Comparison of ENCODE assay signal across 13 cellular contexts in the genomic region with DNA sequence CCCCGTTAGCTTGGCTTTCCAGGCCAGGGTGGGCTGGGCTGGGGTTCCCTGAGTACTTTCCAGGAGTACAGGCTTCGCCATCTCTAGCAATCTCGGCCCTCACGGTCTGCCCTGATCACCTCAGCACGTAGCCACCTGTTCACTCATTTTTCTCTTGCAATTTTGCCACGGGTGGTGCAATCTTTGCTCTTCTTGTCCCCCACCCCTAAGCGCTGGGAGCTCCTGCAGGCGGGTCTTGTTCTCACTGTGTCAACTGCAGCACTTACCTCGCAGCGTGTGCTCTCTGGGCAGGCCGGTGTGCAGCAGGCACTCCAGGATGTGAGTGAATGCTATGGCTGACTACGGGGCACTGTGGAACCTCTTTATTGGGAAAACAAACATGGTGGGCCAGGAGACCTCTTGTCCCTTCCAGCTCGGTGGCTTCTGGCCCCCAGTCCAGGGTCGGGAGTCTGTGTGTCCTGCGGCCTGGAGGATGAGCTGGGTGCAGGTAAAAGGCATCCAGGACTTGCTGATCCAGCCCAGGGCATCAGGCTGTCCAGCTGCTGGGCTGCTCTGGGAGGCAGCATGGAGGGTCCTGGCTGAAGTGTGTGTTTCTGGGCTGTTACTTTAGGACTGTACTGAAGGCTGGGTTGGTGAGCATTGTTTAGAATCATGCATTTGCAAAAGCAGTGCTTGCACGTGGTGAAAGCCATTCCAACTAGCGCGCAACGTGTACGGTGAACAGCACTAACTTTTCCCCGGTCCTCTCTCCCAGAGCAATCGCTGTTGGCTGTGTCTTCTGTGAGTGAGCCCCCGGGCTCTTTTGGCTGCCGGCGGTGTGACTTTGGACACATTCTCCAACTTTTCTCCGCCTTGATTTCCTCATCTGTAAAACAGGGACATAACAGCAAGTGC. TPM values are rescaled to one million over a fixed set of nuclear protein-coding genes. Genes with fewer than 3 reads are reported as not detected.
DNase-seq lines count a peak whose midpoint lies in the region; ATAC-seq, FAIRE-seq and TF ChIP-seq lines count a peak whose summit lies in the region.
"Had no signal": no experiment of that assay in that cellular context is flagged by ENCODE, and none has a peak within 500 bp of the region (broad histone marks: within the 10 kb centered on the region; RNA-seq: fewer than 3 reads in every experiment).

No MANE protein-coding gene starts in this region.

- no peak overlapping the region for H3K4me3 ChIP-seq in kidney (ENCODE audit: low read length in 2 of 2)
- no peak overlapping the region for H3K4me3 ChIP-seq in transverse colon
- H3K4me3 ChIP-seq: upper lobe of right lung had no signal

- H3K27ac ChIP-seq in kidney (ENCODE audit: low read depth in 2 of 2, low read length in 2 of 2) (no peak overlapping the region), transverse colon (peak overlapping the region in 3 of 4 donors; percentile 93 to 95 (median 94))
- H3K27ac ChIP-seq: upper lobe of right lung had no signal

- no peaks in the 10 kb centered on the region for H3K36me3 Mint-ChIP-seq in activated naive CD4-positive, alpha-beta T cell treated with anti-CD3 and anti-CD28 coated beads for 36 hours (ENCODE audit: low read depth)
- H3K36me3 Mint-ChIP-seq in activated CD8-positive, alpha-beta T cell treated with anti-CD3 and anti-CD28 coated beads, Interleukin-2, amount 10 ng/mL, durations not matched to agents 7 days and 5 days (ENCODE audit: low read depth): no peaks in the 10 kb centered on the region

- no peak overlapping the region for H3K27ac Mint-ChIP-seq in activated naive CD4-positive, alpha-beta T cell treated with anti-CD3 and anti-CD28 coated beads for 36 hours
- H3K27ac Mint-ChIP-seq in activated CD8-positive, alpha-beta T cell treated with anti-CD3 and anti-CD28 coated beads, Interleukin-2, amount 10 ng/mL, durations not matched to agents 7 days and 5 days: no peak overlapping the region
- H3K27ac Mint-ChIP-seq: activated CD4-positive, alpha-beta T cell treated with anti-CD3 and anti-CD28 coated beads, Interleukin-2, amount 10 ng/mL, durations not matched to agents 24 days and 14 days had no signal

- H3K9me3 ChIP-seq in kidney (ENCODE audit: control insufficient read depth in 1 of 2, low read length in 2 of 2): no peaks in the 10 kb centered on the region
- H3K9me3 ChIP-seq in transverse colon: no peaks in the 10 kb centered on the region
- H3K9me3 ChIP-seq: upper lobe of right lung had no signal

- no peaks in the 10 kb centered on the region for H3K27me3 Mint-ChIP-seq in activated naive CD4-positive, alpha-beta T cell treated with anti-CD3 and anti-CD28 coated beads for 36 hours (ENCODE audit: low read depth)
- H3K27me3 Mint-ChIP-seq in activated CD8-positive, alpha-beta T cell treated with anti-CD3 and anti-CD28 coated beads, Interleukin-2, amount 10 ng/mL, durations not matched to agents 7 days and 5 days (ENCODE audit: low read depth): no peaks in the 10 kb centered on the region
- H3K27me3 Mint-ChIP-seq: activated CD4-positive, alpha-beta T cell treated with anti-CD3 and anti-CD28 coated beads, Interleukin-2, amount 10 ng/mL, durations not matched to agents 24 days and 14 days had no signal

- no peak for TF ChIP-seq EP300 in transverse colon (IDR thresholded peaks at IDR 0.05; ENCODE audit: low read depth)

- TF ChIP-seq POLR2A in transverse colon (IDR thresholded peaks at IDR 0.05): no peak

- H3K4me1 ChIP-seq in kidney (ENCODE audit: control insufficient read depth in 1 of 2, insufficient read depth in 1 of 2, low read depth in 1 of 2, low read length in 2 of 2) (peaks cover 3 to 13% of the 10 kb centered on the region in 2 donors), transverse colon (peaks cover 9 to 22% (median 15%) of the 10 kb centered on the region in 4 donors)

- in situ Hi-C loops in transverse colon (cut with MboI; ENCODE audit: low pct_ligation_motif_present in 1 of 4, low pct_unique_long_range_greater_than_20kb in 1 of 4, low sequenced_read_pairs in 3 of 4): no loop called here

- H3K27me3 ChIP-seq in transverse colon: no peaks in the 10 kb centered on the region
- H3K27me3 ChIP-seq: upper lobe of right lung had no signal

- no peak for FAIRE-seq in kidney (lab: Jason Lieb, UNC)

- no peak for ATAC-seq in activated CD8-positive, alpha-beta T cell treated with anti-CD3 and anti-CD28 coated beads, Interleukin-2, amount 10 ng/mL, durations not matched to agents 7 days and 5 days
- ATAC-seq in HG03521 (IDR thresholded peaks at IDR 0.05; ENCODE audit: unreplicated experiment): no peak
- ATAC-seq: upper lobe of right lung had no signal

- CTCF ChIA-PET in activated naive CD4-positive, alpha-beta T cell treated with anti-CD3 and anti-CD28 coated beads for 36 hours (lab: Charles Lee): no interaction called here
- CTCF ChIA-PET in activated CD8-positive, alpha-beta T cell treated with anti-CD3 and anti-CD28 coated beads, Interleukin-2, amount 10 ng/mL, durations not matched to agents 7 days and 5 days (lab: Charles Lee): no interaction called here

- 80% methylated on average over 26 of the region's 26 CpGs; no CpG with 5 or more reads in 1 of the 2 donors for WGBS in transverse colon (ENCODE audit: low coverage in 1 of 2), 2 donors

- TF ChIP-seq CTCF in kidney (IDR thresholded peaks at IDR 0.05; ENCODE audit: borderline replicate concordance, extremely low read depth, insufficient read depth) (no peak), transverse colon (IDR thresholded peaks at IDR 0.05) (no peak)

- no peak for DNase-seq in activated naive CD4-positive, alpha-beta T cell treated with anti-CD3 and anti-CD28 coated beads for 36 hours
- no peak for DNase-seq in activated naive CD4-positive, alpha-beta T cell treated with Interleukin-2 at 50 U/mL for 16 hours
- DNase-seq in activated CD8-positive, alpha-beta T cell treated with anti-CD3 and anti-CD28 coated beads, Interleukin-2, amount 10 ng/mL, durations not matched to agents 7 days and 5 days: no peak
- DNase-seq in kidney (peak; percentile 64), transverse colon (no peak), ecto neural progenitor cell (ENCODE audit: low spot score) (no peak), COR-L47 (lab: John Stamatoyannopoulos, UW) (no peak)
- DNase-seq: activated CD4-positive, alpha-beta T cell treated with anti-CD3 and anti-CD28 coated beads, Interleukin-2, amount 10 ng/mL, durations not matched to agents 24 days and 14 days; activated effector memory CD4-positive, alpha-beta T cell treated with Interleukin-2 at 50 U/mL for 16 hours; DMS79; NCI-H1930; upper lobe of right lung had no signal

- H3K4me3 Mint-ChIP-seq in activated naive CD4-positive, alpha-beta T cell treated with anti-CD3 and anti-CD28 coated beads for 36 hours: peak overlapping the region; percentile 21
- peak overlapping the region; percentile 38 for H3K4me3 Mint-ChIP-seq in activated CD8-positive, alpha-beta T cell treated with anti-CD3 and anti-CD28 coated beads, Interleukin-2, amount 10 ng/mL, durations not matched to agents 7 days and 5 days

- H3K36me3 ChIP-seq in kidney (ENCODE audit: control insufficient read depth in 1 of 2, insufficient read depth in 2 of 2, low read length in 2 of 2) (peaks cover 0 to 2% of the 10 kb centered on the region in 2 donors), transverse colon (no peaks in the 10 kb centered on the region)
- H3K36me3 ChIP-seq: upper lobe of right lung had no signal

- peaks cover 1% of the 10 kb centered on the region for H3K9me3 Mint-ChIP-seq in activated naive CD4-positive, alpha-beta T cell treated with anti-CD3 and anti-CD28 coated beads for 36 hours
- H3K9me3 Mint-ChIP-seq in activated CD8-positive, alpha-beta T cell treated with anti-CD3 and anti-CD28 coated beads, Interleukin-2, amount 10 ng/mL, durations not matched to agents 7 days and 5 days (ENCODE audit: insufficient read depth): no peaks in the 10 kb centered on the region
- H3K9me3 Mint-ChIP-seq: activated CD4-positive, alpha-beta T cell treated with anti-CD3 and anti-CD28 coated beads, Interleukin-2, amount 10 ng/mL, durations not matched to agents 24 days and 14 days had no signal

- H3K4me1 Mint-ChIP-seq in activated naive CD4-positive, alpha-beta T cell treated with anti-CD3 and anti-CD28 coated beads for 36 hours (ENCODE audit: low read depth): peaks cover 12% of the 10 kb centered on the region
- peaks cover 17% of the 10 kb centered on the region for H3K4me1 Mint-ChIP-seq in activated CD8-positive, alpha-beta T cell treated with anti-CD3 and anti-CD28 coated beads, Interleukin-2, amount 10 ng/mL, durations not matched to agents 7 days and 5 days (ENCODE audit: low read depth)

- intact Hi-C loops in activated naive CD4-positive, alpha-beta T cell treated with anti-CD3 and anti-CD28 coated beads for 36 hours (cut with micrococcal nuclease): no loop called here
- intact Hi-C loops in kidney (cut with DNase I) (no loop called here), transverse colon (cut with DNase I; ENCODE audit: low total_unique reads) (no loop called here)

- H3K9ac ChIP-seq in kidney (ENCODE audit: low read length in 2 of 2): peak overlapping the region in 1 of 2 donors; percentile 43

- POLR2A ChIA-PET in activated CD8-positive, alpha-beta T cell treated with anti-CD3 and anti-CD28 coated beads, Interleukin-2, amount 10 ng/mL, durations not matched to agents 7 days and 5 days (lab: Charles Lee): no interaction called here

RNA-seq across cellular contexts. Expression of gene ULK1, which starts 1.5 kb away (rescaled TPM):
- total RNA-seq in activated naive CD4-positive, alpha-beta T cell treated with anti-CD3 and anti-CD28 coated beads for 36 hours: 10 to 100 TPM; 13.6 to 15.6 TPM
- 10 to 100 TPM; 17.1 to 20.6 TPM for total RNA-seq in activated CD8-positive, alpha-beta T cell treated with anti-CD3 and anti-CD28 coated beads, Interleukin-2, amount 10 ng/mL, durations not matched to agents 7 days and 5 days
- total RNA-seq in kidney: 33.4 TPM
- polyA plus RNA-seq in kidney (ENCODE audit: insufficient read depth, low read depth, low replicate concordance): 11.4 TPM
- 100 to 1,000 TPM in 1 of 4 donors, 10 to 100 TPM in 3; 17.5 to 140 (median 28.0) TPM for total RNA-seq in transverse colon

RNA-seq across cellular contexts. Expression of gene PUS1, which starts 36.1 kb away (rescaled TPM):
- 10 to 100 TPM; 37.7 to 38.8 TPM for total RNA-seq in activated naive CD4-positive, alpha-beta T cell treated with anti-CD3 and anti-CD28 coated beads for 36 hours
- 10 to 100 TPM; 57.3 to 64.7 TPM for total RNA-seq in activated CD8-positive, alpha-beta T cell treated with anti-CD3 and anti-CD28 coated beads, Interleukin-2, amount 10 ng/mL, durations not matched to agents 7 days and 5 days
- total RNA-seq in kidney (28.8 TPM), transverse colon (10 to 100 TPM; 11.9 to 48.8 (median 23.1) TPM)
- polyA plus RNA-seq in kidney (ENCODE audit: insufficient read depth, low read depth, low replicate concordance): 16.1 TPM

RNA-seq across cellular contexts. Expression of gene EP400, which starts 56.8 kb away (rescaled TPM):
- 10 to 100 TPM; 36.8 to 40.6 TPM for total RNA-seq in activated naive CD4-positive, alpha-beta T cell treated with anti-CD3 and anti-CD28 coated beads for 36 hours
- 10 to 100 TPM; 58.0 to 58.8 TPM for total RNA-seq in activated CD8-positive, alpha-beta T cell treated with anti-CD3 and anti-CD28 coated beads, Interleukin-2, amount 10 ng/mL, durations not matched to agents 7 days and 5 days
- total RNA-seq in kidney (44.7 TPM), transverse colon (10 to 100 TPM; 25.4 to 67.3 (median 37.5) TPM)
- polyA plus RNA-seq in kidney (ENCODE audit: insufficient read depth, low read depth, low replicate concordance): 7.5 TPM

Comparison
In these comparisons a context has a peak if more than half of its experiments do, and no peak if none do; other contexts are left out.
1. H3K27ac ChIP-seq: peak in transverse colon (3 of 4); none in kidney (0 of 2).